ENCODE assay signal across 31 cellular contexts in genomic region chr4:93237526-93237925, GRCh38.
"Had no signal": no experiment of that assay in that cellular context is flagged by ENCODE, and none has a peak within 500 bp of the region (broad histone marks: within the 10 kb centered on the region; RNA-seq: fewer than 3 reads in every experiment).

No MANE protein-coding gene starts in this region.

- DNase-seq: activated CD4-positive, alpha-beta T cell treated with anti-CD3 and anti-CD28 coated beads for 4 hours; activated CD4-positive, alpha-beta T cell treated with anti-CD3 and anti-CD28 coated beads, Interleukin-2, amount 50 U/mL, for 4 hours; activated effector memory CD4-positive, alpha-beta T cell treated with anti-CD3 and anti-CD28 coated beads, Interleukin-2, amount 50 U/mL, for 16 hours; activated naive CD4-positive, alpha-beta T cell treated with anti-CD3 and anti-CD28 coated beads for 36 hours; activated naive CD8-positive, alpha-beta T cell treated with anti-CD3 and anti-CD28 coated beads for 36 hours; activated T-cell treated with anti-CD3 and anti-CD28 coated beads for 4 hours; adrenal gland; aorta; body of pancreas; dorsolateral prefrontal cortex; effector memory CD4-positive, alpha-beta T cell; head of caudate nucleus; hippocampal formation; immature natural killer cell; kidney; left colon; mammary epithelial cell; naive thymus-derived CD4-positive, alpha-beta T cell; ovary; sigmoid colon; small intestine; stimulated activated CD4-positive, alpha-beta T cell treated with anti-CD3 and anti-CD28 coated beads, Interleukin-1b, Interleukin-23, amount 100 ng/mL, for 48 hours; stimulated activated naive B cell treated with anti-CD40 and anti-IgM and Interleukin-4, amounts not matched to agents 10 μg/mL and 1 μg/mL and 100 μg/mL, for 72 hours; tibial artery; upper lobe of right lung had no signal

- H3K27me3 Mint-ChIP-seq: activated naive CD8-positive, alpha-beta T cell treated with anti-CD3 and anti-CD28 coated beads for 36 hours; naive thymus-derived CD4-positive, alpha-beta T cell; stimulated activated naive B cell treated with anti-CD40 and anti-IgM and Interleukin-4, amounts not matched to agents 10 μg/mL and 1 μg/mL and 100 μg/mL, for 72 hours had no signal

- H3K4me1 ChIP-seq: adrenal gland, gastroesophageal sphincter, prostate gland, sigmoid colon, suprapubic skin, tibial artery, upper lobe of right lung had no signal

- H3K4me1 Mint-ChIP-seq: activated naive CD8-positive, alpha-beta T cell treated with anti-CD3 and anti-CD28 coated beads for 36 hours; immature natural killer cell; mesothelial cell of epicardium; naive thymus-derived CD4-positive, alpha-beta T cell; stimulated activated naive B cell treated with anti-CD40 and anti-IgM and Interleukin-4, amounts not matched to agents 10 μg/mL and 1 μg/mL and 100 μg/mL, for 72 hours had no signal

- H3K9me3 Mint-ChIP-seq: activated naive CD4-positive, alpha-beta T cell treated with anti-CD3 and anti-CD28 coated beads for 36 hours; activated naive CD8-positive, alpha-beta T cell treated with anti-CD3 and anti-CD28 coated beads for 36 hours; mesothelial cell of epicardium; stimulated activated naive B cell treated with anti-CD40 and anti-IgM and Interleukin-4, amounts not matched to agents 10 μg/mL and 1 μg/mL and 100 μg/mL, for 72 hours had no signal

- H3K4me3 Mint-ChIP-seq: activated naive CD4-positive, alpha-beta T cell treated with anti-CD3 and anti-CD28 coated beads for 36 hours; activated naive CD8-positive, alpha-beta T cell treated with anti-CD3 and anti-CD28 coated beads for 36 hours; immature natural killer cell; mesothelial cell of epicardium; naive thymus-derived CD4-positive, alpha-beta T cell; stimulated activated naive B cell treated with anti-CD40 and anti-IgM and Interleukin-4, amounts not matched to agents 10 μg/mL and 1 μg/mL and 100 μg/mL, for 72 hours; T-helper 2 cell treated with Interferon-gamma antibody and Interleukin-4, amounts not matched to agents 5 μg/mL and 100 μg/mL, for 36 hours had no signal

- H3K36me3 Mint-ChIP-seq: activated naive CD8-positive, alpha-beta T cell treated with anti-CD3 and anti-CD28 coated beads for 36 hours; immature natural killer cell; mesothelial cell of epicardium; naive thymus-derived CD4-positive, alpha-beta T cell; stimulated activated naive B cell treated with anti-CD40 and anti-IgM and Interleukin-4, amounts not matched to agents 10 μg/mL and 1 μg/mL and 100 μg/mL, for 72 hours had no signal

- H3K27ac ChIP-seq: adrenal gland, body of pancreas, coronary artery, gastroesophageal sphincter, ovary, prostate gland, sigmoid colon, suprapubic skin, tibial artery, upper lobe of right lung had no signal

- ATAC-seq: body of pancreas; gastroesophageal sphincter; left colon; naive thymus-derived CD4-positive, alpha-beta T cell; stimulated activated naive B cell treated with anti-CD40 and anti-IgM and Interleukin-4, amounts not matched to agents 10 μg/mL and 1 μg/mL and 100 μg/mL, for 72 hours; upper lobe of right lung had no signal

- H3K27ac Mint-ChIP-seq: activated naive CD4-positive, alpha-beta T cell treated with anti-CD3 and anti-CD28 coated beads for 36 hours; activated naive CD8-positive, alpha-beta T cell treated with anti-CD3 and anti-CD28 coated beads for 36 hours; immature natural killer cell; mesothelial cell of epicardium; naive thymus-derived CD4-positive, alpha-beta T cell; stimulated activated naive B cell treated with anti-CD40 and anti-IgM and Interleukin-4, amounts not matched to agents 10 μg/mL and 1 μg/mL and 100 μg/mL, for 72 hours; T-helper 2 cell treated with Interferon-gamma antibody and Interleukin-4, amounts not matched to agents 5 μg/mL and 100 μg/mL, for 36 hours had no signal

- H3K27me3 ChIP-seq: adrenal gland, body of pancreas, dorsolateral prefrontal cortex, gastroesophageal sphincter, ovary, sigmoid colon, suprapubic skin, tibial artery, upper lobe of right lung had no signal
